ENCODE assay signal across 11 cellular contexts in the genomic region with DNA sequence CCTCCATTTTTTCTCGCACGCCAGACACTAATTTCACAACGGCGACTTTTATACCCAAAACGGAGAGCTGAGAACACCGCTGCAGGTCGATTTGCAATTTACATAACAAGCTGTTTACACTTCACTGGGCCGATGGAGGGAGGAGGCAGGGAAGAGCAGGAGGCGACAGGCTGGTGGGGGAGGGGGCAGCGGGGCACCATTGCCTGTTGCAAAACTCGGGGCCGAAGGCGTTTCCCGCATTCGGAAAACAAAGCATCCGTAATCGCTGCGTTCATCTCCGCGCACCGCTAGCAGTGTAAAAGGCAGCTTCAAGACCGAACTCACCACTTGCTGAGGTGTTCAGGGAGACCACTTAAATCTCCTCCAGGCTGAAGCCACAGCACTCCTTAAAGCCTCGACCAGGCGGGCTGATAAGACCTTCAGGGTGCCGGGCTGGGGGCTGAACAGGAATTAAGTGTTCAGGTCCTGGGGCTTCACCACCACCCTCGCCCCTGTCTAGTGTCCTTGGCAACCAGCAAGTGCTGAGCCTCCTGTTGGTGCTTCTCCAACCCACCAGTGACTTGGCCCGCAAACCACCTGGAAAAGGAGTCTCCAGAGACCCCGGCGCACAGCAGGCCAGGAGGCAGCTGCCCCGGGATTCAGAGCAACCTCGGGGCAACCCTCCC. TPM values are rescaled to one million over a fixed set of nuclear protein-coding genes. Genes with fewer than 3 reads are reported as not detected.
DNase-seq lines count a peak whose midpoint lies in the region; ATAC-seq and TF ChIP-seq lines count a peak whose summit lies in the region.
"Had no signal": no experiment of that assay in that cellular context is flagged by ENCODE, and none has a peak within 500 bp of the region (broad histone marks: within the 10 kb centered on the region; RNA-seq: fewer than 3 reads in every experiment).

No MANE protein-coding gene starts in this region.

- H3K27me3 ChIP-seq in NT2/D1 (ENCODE audit: insufficient read depth, insufficient read length), result peaks cover 85% of the 10 kb centered on the region
- H3K27me3 ChIP-seq in esophagus squamous epithelium, result peaks cover 12 to 99% (median 37%) of the 10 kb centered on the region in 4 donors

- peak overlapping the region in 1 of 4 donors; percentile 96 for H3K27ac ChIP-seq in esophagus squamous epithelium
- H3K27ac ChIP-seq: C4-2B had no signal

- peak overlapping the region; percentile 88 for H3K4me3 Mint-ChIP-seq in glutamatergic neuron (ENCODE audit: unreplicated experiment)
- peak overlapping the region; percentile 56 to 65 for H3K4me3 Mint-ChIP-seq in stimulated activated naive B cell treated with anti-CD40 and anti-IgM and Interleukin-4, amounts not matched to agents 10 μg/mL and 1 μg/mL and 100 μg/mL, for 72 hours

- TF ChIP-seq CTCF in glutamatergic neuron (IDR thresholded peaks at IDR 0.05; ENCODE audit: partially characterized antibody, unreplicated experiment) (no peak), esophagus squamous epithelium (IDR thresholded peaks at IDR 0.05) (no peak), mucosa of descending colon (IDR thresholded peaks at IDR 0.05) (no peak)

- 16 to 25% methylated on average over 17 to 19 of the region's 31 CpGs for WGBS in esophagus squamous epithelium, 2 donors

- H3K36me3 ChIP-seq in NT2/D1 (ENCODE audit: insufficient read depth, insufficient read length, low read length) (no peaks in the 10 kb centered on the region), esophagus squamous epithelium (no peaks in the 10 kb centered on the region), mucosa of descending colon (ENCODE audit: low read depth) (no peaks in the 10 kb centered on the region)

- no peak for TF ChIP-seq POLR2A in esophagus squamous epithelium (IDR thresholded peaks at IDR 0.05)

- peak overlapping the region; percentile 36 for H3K27ac Mint-ChIP-seq in glutamatergic neuron (ENCODE audit: unreplicated experiment)
- peak overlapping the region; percentile 89 for H3K27ac Mint-ChIP-seq in stimulated activated naive B cell treated with anti-CD40 and anti-IgM and Interleukin-4, amounts not matched to agents 10 μg/mL and 1 μg/mL and 100 μg/mL, for 72 hours

- peaks cover 7% of the 10 kb centered on the region for H3K4me1 ChIP-seq in NT2/D1 (ENCODE audit: insufficient read depth, insufficient read length)
- H3K4me1 ChIP-seq in esophagus squamous epithelium, result peaks cover 32 to 83% (median 49%) of the 10 kb centered on the region in 3 donors
- peaks cover 45% of the 10 kb centered on the region for H3K4me1 ChIP-seq in mucosa of descending colon (ENCODE audit: low read depth)

- H3K36me3 Mint-ChIP-seq in glutamatergic neuron (ENCODE audit: unreplicated experiment), result no peaks in the 10 kb centered on the region
- peaks cover 2 to 5% of the 10 kb centered on the region in 2 donors for H3K36me3 Mint-ChIP-seq in stimulated activated naive B cell treated with anti-CD40 and anti-IgM and Interleukin-4, amounts not matched to agents 10 μg/mL and 1 μg/mL and 100 μg/mL, for 72 hours

- no peak for ATAC-seq in stimulated activated naive B cell treated with anti-CD40 and anti-IgM and Interleukin-4, amounts not matched to agents 10 μg/mL and 1 μg/mL and 100 μg/mL, for 72 hours (replicated peaks)
- no peak for ATAC-seq in GM18511 (IDR thresholded peaks at IDR 0.05; ENCODE audit: unreplicated experiment)
- no peak for ATAC-seq in mucosa of descending colon
- ATAC-seq: HCT116, PC-3 had no signal

- H3K9me3 ChIP-seq in NT2/D1 (ENCODE audit: insufficient read depth, low read length) (no peaks in the 10 kb centered on the region), esophagus squamous epithelium (no peaks in the 10 kb centered on the region), mucosa of descending colon (no peaks in the 10 kb centered on the region)

- H3K9ac ChIP-seq in NT2/D1 (ENCODE audit: insufficient read length, low read depth), result no peak overlapping the region

- peaks cover 25% of the 10 kb centered on the region for H3K4me1 Mint-ChIP-seq in glutamatergic neuron (ENCODE audit: low read depth, unreplicated experiment)
- peaks cover 37 to 55% of the 10 kb centered on the region in 2 donors for H3K4me1 Mint-ChIP-seq in stimulated activated naive B cell treated with anti-CD40 and anti-IgM and Interleukin-4, amounts not matched to agents 10 μg/mL and 1 μg/mL and 100 μg/mL, for 72 hours

- peak; percentile 69 for DNase-seq in activated CD8-positive, alpha-beta memory T cell treated with anti-CD3 and anti-CD28 coated beads for 24 hours
- no peak for DNase-seq in activated CD8-positive, alpha-beta memory T cell treated with anti-CD3 and anti-CD28 coated beads, Interleukin-2, amount 50 U/mL, for 48 hours
- DNase-seq in NT2/D1 (ENCODE audit: low read depth, low spot score), result no peak
- DNase-seq in glutamatergic neuron, result peak; percentile 77
- no peak for DNase-seq in stimulated activated naive B cell treated with anti-CD40 and anti-IgM and Interleukin-4, amounts not matched to agents 10 μg/mL and 1 μg/mL and 100 μg/mL, for 72 hours
- DNase-seq in esophagus squamous epithelium (lab: John Stamatoyannopoulos, UW), result no peak
- no peak for DNase-seq in mucosa of descending colon
- DNase-seq: PC-3 had no signal

- H3K27me3 Mint-ChIP-seq in glutamatergic neuron (ENCODE audit: unreplicated experiment), result peaks cover 19% of the 10 kb centered on the region
- H3K27me3 Mint-ChIP-seq in stimulated activated naive B cell treated with anti-CD40 and anti-IgM and Interleukin-4, amounts not matched to agents 10 μg/mL and 1 μg/mL and 100 μg/mL, for 72 hours, result peaks cover 57 to 68% of the 10 kb centered on the region in 2 donors

- intact Hi-C loops in esophagus squamous epithelium (cut with DNase I) (loop anchor here (10.0 kb wide), 2 partner anchors 507 to 847 kb away; no protein-coding TSS in a partner anchor), mucosa of descending colon (cut with DNase I, micrococcal nuclease) (loop anchor here in 1 of 2 donors (10.0 kb wide), 4 partner anchors 497 to 1027 kb away; no protein-coding TSS in a partner anchor)

- H3K9me3 Mint-ChIP-seq in glutamatergic neuron (ENCODE audit: unreplicated experiment), result peaks cover 22% of the 10 kb centered on the region
- H3K9me3 Mint-ChIP-seq in stimulated activated naive B cell treated with anti-CD40 and anti-IgM and Interleukin-4, amounts not matched to agents 10 μg/mL and 1 μg/mL and 100 μg/mL, for 72 hours, result no peaks in the 10 kb centered on the region

- peak overlapping the region; percentile 21 for H3K4me3 ChIP-seq in NT2/D1 (ENCODE audit: insufficient read length, low read depth)
- peak overlapping the region in 1 of 4 donors; percentile 83 for H3K4me3 ChIP-seq in esophagus squamous epithelium
- H3K4me3 ChIP-seq in mucosa of descending colon, result no peak overlapping the region

RNA-seq across cellular contexts. Expression of a gene that starts 2.0 kb away (rescaled TPM):
- 3.3 TPM for total RNA-seq in glutamatergic neuron (ENCODE audit: unreplicated experiment)
- total RNA-seq in esophagus squamous epithelium, result 1 to 10 TPM; 2.2 to 6.0 (median 3.4) TPM
- 1 to 10 TPM; 1.1 to 1.7 (median 1.6) TPM for total RNA-seq in mucosa of descending colon

Comparison
In these comparisons a context has a peak if more than half of its experiments do, and no peak if none do; other contexts are left out.
1. DNase-seq: peak in activated CD8-positive, alpha-beta memory T cell treated with anti-CD3 and anti-CD28 coated beads for 24 hours (single experiment) and glutamatergic neuron (single experiment); none in activated CD8-positive, alpha-beta memory T cell treated with anti-CD3 and anti-CD28 coated beads, Interleukin-2, amount 50 U/mL, for 48 hours (single experiment), NT2/D1 (single experiment), stimulated activated naive B cell treated with anti-CD40 and anti-IgM and Interleukin-4, amounts not matched to agents 10 μg/mL and 1 μg/mL and 100 μg/mL, for 72 hours (single experiment), esophagus squamous epithelium (single experiment) and mucosa of descending colon (0 of 3).